ENCODE assay signal across 13 cellular contexts in genomic region chr9:72954431-72955420, GRCh38. TPM values are rescaled to one million over a fixed set of nuclear protein-coding genes. Genes with fewer than 3 reads are reported as not detected.
DNase-seq lines count a peak whose midpoint lies in the region; ATAC-seq and TF ChIP-seq lines count a peak whose summit lies in the region.
"Had no signal": no experiment of that assay in that cellular context is flagged by ENCODE, and none has a peak within 500 bp of the region (broad histone marks: within the 10 kb centered on the region; RNA-seq: fewer than 3 reads in every experiment).

No MANE protein-coding gene starts in this region.

- H3F3A ChIP-seq in PC-9 (ENCODE audit: insufficient read depth, low read depth): no peaks in the 10 kb centered on the region

- DNase-seq in GM04504 (ENCODE audit: low read depth) (peak; percentile 51), PC-9 (peak in 1 of 2 experiments; percentile 55), left cardiac atrium (peak; percentile 20), stomach (no peak), HUDEP-2 (lab: John Stamatoyannopoulos, UW; ENCODE audit: unreplicated experiment in 76 of 76) (no peak), NCI-H1048 (lab: John Stamatoyannopoulos, UW) (no peak), AML-193 (lab: John Stamatoyannopoulos, UW) (no peak)
- DNase-seq in activated naive CD4-positive, alpha-beta T cell treated with anti-CD3 and anti-CD28 coated beads for 36 hours: no peak
- DNase-seq: CD8-positive, alpha-beta memory T cell; foreskin keratinocyte had no signal

- peaks cover 23% of the 10 kb centered on the region for H3K27me3 Mint-ChIP-seq in activated naive CD4-positive, alpha-beta T cell treated with anti-CD3 and anti-CD28 coated beads for 36 hours (ENCODE audit: low read depth)

- no peaks in the 10 kb centered on the region for H4K20me1 ChIP-seq in PC-9 (ENCODE audit: insufficient read depth)

- no peak for TF ChIP-seq POLR2A in stomach (IDR thresholded peaks at IDR 0.05)

- intact Hi-C loops in PC-9 (cut with micrococcal nuclease; ENCODE audit: unreplicated experiment) (loop anchor here (5.0 kb wide), 1 partner anchor 68 kb away; no protein-coding TSS in a partner anchor), left cardiac atrium (cut with DNase I) (no loop called here), stomach (cut with DNase I; ENCODE audit: low total_unique reads) (no loop called here)
- intact Hi-C loops in activated naive CD4-positive, alpha-beta T cell treated with anti-CD3 and anti-CD28 coated beads for 36 hours (cut with micrococcal nuclease): no loop called here

- H3K27ac Mint-ChIP-seq in activated naive CD4-positive, alpha-beta T cell treated with anti-CD3 and anti-CD28 coated beads for 36 hours: no peak overlapping the region
- H3K27ac Mint-ChIP-seq: CD8-positive, alpha-beta memory T cell had no signal

- H3K27ac ChIP-seq in PC-9: peak overlapping the region; percentile 42; the same call in 1 of the 2 replicates
- peak overlapping the region in 4 of 5 donors; percentile 73 to 91 (median 78) for H3K27ac ChIP-seq in stomach
- H3K27ac ChIP-seq: foreskin keratinocyte had no signal

- H3K79me2 ChIP-seq in PC-9 (ENCODE audit: low read depth): no peaks in the 10 kb centered on the region

- H3K4me1 ChIP-seq in PC-9 (replicated peaks; ENCODE audit: insufficient read depth): peaks cover 11% of the 10 kb centered on the region; the same call in 1 of the 2 replicates
- H3K4me1 ChIP-seq in stomach: peaks cover 0 to 27% (median 16%) of the 10 kb centered on the region in 4 donors

- no peaks in the 10 kb centered on the region for H3K9me2 ChIP-seq in PC-9 (ENCODE audit: insufficient read depth)

- H3K9me3 Mint-ChIP-seq in activated naive CD4-positive, alpha-beta T cell treated with anti-CD3 and anti-CD28 coated beads for 36 hours: peaks cover 8% of the 10 kb centered on the region

- H3K4me1 Mint-ChIP-seq in activated naive CD4-positive, alpha-beta T cell treated with anti-CD3 and anti-CD28 coated beads for 36 hours (ENCODE audit: low read depth): peaks cover 5% of the 10 kb centered on the region

- H3K9me3 ChIP-seq in PC-9 (ENCODE audit: insufficient read depth, low read depth): no peaks in the 10 kb centered on the region; the same call in none of the 2 replicates
- H3K9me3 ChIP-seq in stomach: peaks cover 0 to 8% (median 3%) of the 10 kb centered on the region in 4 donors

- no peak overlapping the region for H3K4me3 ChIP-seq in PC-9
- H3K4me3 ChIP-seq in stomach: no peak overlapping the region
- H3K4me3 ChIP-seq: GM12878 had no signal

- no peak for TF ChIP-seq EP300 in stomach (IDR thresholded peaks at IDR 0.05)

- no peak overlapping the region for H3K4me2 ChIP-seq in PC-9

- H3K36me3 Mint-ChIP-seq in activated naive CD4-positive, alpha-beta T cell treated with anti-CD3 and anti-CD28 coated beads for 36 hours (ENCODE audit: low read depth): no peaks in the 10 kb centered on the region
- H3K36me3 Mint-ChIP-seq: CD8-positive, alpha-beta memory T cell had no signal

- H3K4me3 Mint-ChIP-seq in activated naive CD4-positive, alpha-beta T cell treated with anti-CD3 and anti-CD28 coated beads for 36 hours: no peak overlapping the region
- H3K4me3 Mint-ChIP-seq: CD8-positive, alpha-beta memory T cell had no signal

- ATAC-seq in left cardiac atrium: peak; percentile 41 to 48
- ATAC-seq: foreskin keratinocyte, GM12878 had no signal

- H3K36me3 ChIP-seq in PC-9 (ENCODE audit: low read depth): no peaks in the 10 kb centered on the region
- H3K36me3 ChIP-seq in stomach: no peaks in the 10 kb centered on the region

- POLR2A ChIA-PET in PC-9 (lab: Charles Lee; ENCODE audit: unreplicated experiment): interaction anchor here (0.6 kb wide), 1 partner anchor 13 kb away, joined by 5 read pairs; no protein-coding TSS in a partner anchor

- BruUV-seq in PC-9 (replicated peaks; lab: Mats Ljungman, UMichigan): no TSS peak

- H3K27me3 ChIP-seq in PC-9 (ENCODE audit: insufficient read depth, low read depth) (no peaks in the 10 kb centered on the region), stomach (no peaks in the 10 kb centered on the region)
- H3K27me3 ChIP-seq: foreskin keratinocyte had no signal

- CTCF ChIA-PET in PC-9 (lab: Charles Lee): interaction anchor here (0.6 kb wide), 1 partner anchor 1632 kb away, joined by 3 read pairs; no protein-coding TSS in a partner anchor
- CTCF ChIA-PET in activated naive CD4-positive, alpha-beta T cell treated with anti-CD3 and anti-CD28 coated beads for 36 hours (lab: Charles Lee): no interaction called here

- WGBS in stomach, 5 donors: 68 to 78% (median 72%) methylated on average over 6 of the region's 6 CpGs

- no peak for TF ChIP-seq CTCF in PC-9 (conservative IDR thresholded peaks at IDR 0.05)
- TF ChIP-seq CTCF in stomach (IDR thresholded peaks at IDR 0.05): no peak

- 0 out of 2 replicates have a peak overlapping the region, but pooled peaks have one; percentile 25 for H2AFZ ChIP-seq in PC-9

RNA-seq across cellular contexts. Expression of gene ALDH1A1, which starts 1.9 kb away (rescaled TPM):
- total RNA-seq in PC-9 (2021) (2.3 and 3.7 TPM in 2 replicates), left cardiac atrium (10 to 100 TPM; 24.3 to 45.0 TPM), stomach (100 to 1,000 TPM in 4 of 5 donors, 10 to 100 TPM in 1; 92.1 to 320 (median 187) TPM)
- polyA plus RNA-seq in stomach: 100 to 1,000 TPM; 157 to 423 (median 409) TPM
- not detected for total RNA-seq in activated naive CD4-positive, alpha-beta T cell treated with anti-CD3 and anti-CD28 coated beads for 36 hours
- total RNA-seq: OCI-LY7, osteocyte had no signal
- polyA plus RNA-seq: CD8-positive, alpha-beta memory T cell had no signal

Comparison
In these comparisons a context has a peak if more than half of its experiments do, and no peak if none do; other contexts are left out.
1. DNase-seq: peak in GM04504 (single experiment) and left cardiac atrium (single experiment); none in stomach (single experiment), activated naive CD4-positive, alpha-beta T cell treated with anti-CD3 and anti-CD28 coated beads for 36 hours (single experiment), HUDEP-2 (0 of 76), NCI-H1048 (single experiment) and AML-193 (0 of 2).